Comparison of ENCODE assay signal across 20 cellular contexts in genomic region chr9:34338664-34339063, GRCh38. TPM values are rescaled to one million over a fixed set of nuclear protein-coding genes. Genes with fewer than 3 reads are reported as not detected.
DNase-seq lines count a peak whose midpoint lies in the region; ATAC-seq lines count a peak whose summit lies in the region.
"Had no signal": no experiment of that assay in that cellular context is flagged by ENCODE, and none has a peak within 500 bp of the region (broad histone marks: within the 10 kb centered on the region; RNA-seq: fewer than 3 reads in every experiment).

No MANE protein-coding gene starts in this region.

- no peaks in the 10 kb centered on the region for H3K27me3 Mint-ChIP-seq in CD8-positive, alpha-beta memory T cell
- H3K27me3 Mint-ChIP-seq: B cell; CD4-positive, alpha-beta memory T cell had no signal

- no peaks in the 10 kb centered on the region for H4K20me1 ChIP-seq in Karpas-422 (ENCODE audit: insufficient read depth, low read depth, low read length)

- no peak overlapping the region for H3K27ac Mint-ChIP-seq in stimulated activated effector memory CD8-positive, alpha-beta T cell treated with anti-CD3 and anti-CD28 coated beads, Interleukin-12 subunit alpha, Interleukin-12 subunit beta, amount 100 ng/mL, for 72 hours
- no peak overlapping the region for H3K27ac Mint-ChIP-seq in CD8-positive, alpha-beta memory T cell
- H3K27ac Mint-ChIP-seq: B cell had no signal

- peaks cover 75% of the 10 kb centered on the region for H3K36me3 Mint-ChIP-seq in stimulated activated effector memory CD8-positive, alpha-beta T cell treated with anti-CD3 and anti-CD28 coated beads, Interleukin-12 subunit alpha, Interleukin-12 subunit beta, amount 100 ng/mL, for 72 hours
- H3K36me3 Mint-ChIP-seq in CD8-positive, alpha-beta memory T cell = peaks cover 0 to 65% (median 7%) of the 10 kb centered on the region in 3 donors

- CTCF ChIA-PET in CD8-positive, alpha-beta memory T cell (lab: Charles Lee) = no interaction called here

- no peak for ATAC-seq in stimulated activated effector memory CD8-positive, alpha-beta T cell treated with anti-CD3 and anti-CD28 coated beads, Interleukin-12 subunit alpha, Interleukin-12 subunit beta, amount 100 ng/mL, for 72 hours

- H3K4me2 ChIP-seq in Karpas-422 (ENCODE audit: low read depth, low read length, poor library complexity, severe bottlenecking) = no peak overlapping the region

- POLR2A ChIA-PET in CD8-positive, alpha-beta memory T cell (lab: Charles Lee) = interaction anchor here (0.6 kb wide), 1 partner anchor 157 kb away, joined by 3 read pairs; no protein-coding TSS in a partner anchor

- H2AFZ ChIP-seq in Karpas-422 (ENCODE audit: low read length) = no peak overlapping the region

- H3K36me3 ChIP-seq in Karpas-422 (ENCODE audit: insufficient read depth, low read length) = no peaks in the 10 kb centered on the region
- peaks cover 24% of the 10 kb centered on the region for H3K36me3 ChIP-seq in CD8-positive, alpha-beta memory T cell (ENCODE audit: insufficient read depth, low read length)
- H3K36me3 ChIP-seq in effector memory CD4-positive, alpha-beta T cell (ENCODE audit: control insufficient read depth, insufficient read depth, low read length) = peaks cover 40% of the 10 kb centered on the region

- peaks cover 6% of the 10 kb centered on the region; the same call in 1 of the 2 replicates for H3K79me2 ChIP-seq in Karpas-422 (ENCODE audit: low read length)

- no peaks in the 10 kb centered on the region for H3K9me3 Mint-ChIP-seq in stimulated activated effector memory CD8-positive, alpha-beta T cell treated with anti-CD3 and anti-CD28 coated beads, Interleukin-12 subunit alpha, Interleukin-12 subunit beta, amount 100 ng/mL, for 72 hours
- H3K9me3 Mint-ChIP-seq in CD8-positive, alpha-beta memory T cell = no peaks in the 10 kb centered on the region
- H3K9me3 Mint-ChIP-seq: CD4-positive, alpha-beta memory T cell had no signal

- no peaks in the 10 kb centered on the region for H3K27me3 ChIP-seq in Karpas-422 (ENCODE audit: low read length)
- no peaks in the 10 kb centered on the region for H3K27me3 ChIP-seq in CD8-positive, alpha-beta memory T cell (ENCODE audit: insufficient read depth, low read length, poor library complexity, severe bottlenecking)
- H3K27me3 ChIP-seq in effector memory CD4-positive, alpha-beta T cell (replicated peaks; ENCODE audit: control insufficient read depth, insufficient read depth, low read length, poor library complexity, severe bottlenecking) = no peaks in the 10 kb centered on the region
- H3K27me3 ChIP-seq: Peyer's patch had no signal

- no peak overlapping the region for H3K9ac ChIP-seq in Karpas-422 (ENCODE audit: low read length)

- no peak overlapping the region for H3K4me3 Mint-ChIP-seq in stimulated activated effector memory CD8-positive, alpha-beta T cell treated with anti-CD3 and anti-CD28 coated beads, Interleukin-12 subunit alpha, Interleukin-12 subunit beta, amount 100 ng/mL, for 72 hours
- no peak overlapping the region for H3K4me3 Mint-ChIP-seq in CD8-positive, alpha-beta memory T cell
- H3K4me3 Mint-ChIP-seq: B cell; CD4-positive, alpha-beta memory T cell had no signal

- H3K4me1 Mint-ChIP-seq in stimulated activated effector memory CD8-positive, alpha-beta T cell treated with anti-CD3 and anti-CD28 coated beads, Interleukin-12 subunit alpha, Interleukin-12 subunit beta, amount 100 ng/mL, for 72 hours = no peaks in the 10 kb centered on the region
- H3K4me1 Mint-ChIP-seq in CD8-positive, alpha-beta memory T cell = peaks cover 0 to 11% (median 0%) of the 10 kb centered on the region in 3 donors
- H3K4me1 Mint-ChIP-seq: B cell had no signal

- no peaks in the 10 kb centered on the region for H3K9me3 ChIP-seq in Karpas-422 (ENCODE audit: low read length)
- no peaks in the 10 kb centered on the region for H3K9me3 ChIP-seq in CD8-positive, alpha-beta memory T cell (ENCODE audit: low read length)
- no peaks in the 10 kb centered on the region for H3K9me3 ChIP-seq in effector memory CD4-positive, alpha-beta T cell (ENCODE audit: control insufficient read depth, low read length)
- H3K9me3 ChIP-seq: Peyer's patch had no signal

- no peaks in the 10 kb centered on the region for H3K9me2 ChIP-seq in Karpas-422 (replicated peaks; ENCODE audit: insufficient read depth, low read length)

- DNase-seq in Karpas-422 (peak; percentile 30), caudate nucleus (lab: John Stamatoyannopoulos, UW) (peak in 34 of 61 donors; percentile 11 to 83 (median 39)), inferior parietal cortex (ENCODE audit: extremely low spot score) (peak; percentile 43), putamen (ENCODE audit: low spot score) (peak; percentile 77), EL (no peak)
- DNase-seq in stimulated activated effector memory CD8-positive, alpha-beta T cell treated with anti-CD3 and anti-CD28 coated beads, Interleukin-12 subunit alpha, Interleukin-12 subunit beta, amount 100 ng/mL, for 72 hours (ENCODE audit: low spot score in 2 of 2) = no peak
- no peak for DNase-seq in CD8-positive, alpha-beta memory T cell
- DNase-seq in effector memory CD4-positive, alpha-beta T cell = no peak
- DNase-seq: ACHN; CD4-positive, alpha-beta memory T cell; DMS79 treated with DMSO at 0.1 percent for 48 hours; GF-D8; GOT3; Kasumi-1; NCI-H1417; NCI-H2029 treated with DMSO at 0.1 percent for 48 hours; NCI-H510A treated with DMSO at 0.1 percent for 48 hours; Peyer's patch; SHP77 treated with DMSO at 0.1 percent for 48 hours had no signal

- no peak overlapping the region for H3K27ac ChIP-seq in Karpas-422 (ENCODE audit: low read length)
- peak overlapping the region; percentile 74 for H3K27ac ChIP-seq in caudate nucleus (ENCODE audit: low read depth, low read length)
- no peak overlapping the region for H3K27ac ChIP-seq in CD8-positive, alpha-beta memory T cell (ENCODE audit: low read depth, low read length)
- no peak overlapping the region for H3K27ac ChIP-seq in effector memory CD4-positive, alpha-beta T cell (ENCODE audit: insufficient read depth, low read length, poor library complexity, severe bottlenecking)
- H3K27ac ChIP-seq: Peyer's patch had no signal

- peaks cover 3% of the 10 kb centered on the region; the same call in 1 of the 2 replicates for H3K4me1 ChIP-seq in Karpas-422 (ENCODE audit: low read length)
- H3K4me1 ChIP-seq in CD8-positive, alpha-beta memory T cell (ENCODE audit: insufficient read depth, low read length) = no peaks in the 10 kb centered on the region
- H3K4me1 ChIP-seq in effector memory CD4-positive, alpha-beta T cell (ENCODE audit: control insufficient read depth, insufficient read depth, low read length, poor library complexity, severe bottlenecking) = no peaks in the 10 kb centered on the region

- H3K4me3 ChIP-seq in Karpas-422 (ENCODE audit: low read length) = no peak overlapping the region
- no peak overlapping the region for H3K4me3 ChIP-seq in CD8-positive, alpha-beta memory T cell (ENCODE audit: low read length)
- H3K4me3 ChIP-seq in effector memory CD4-positive, alpha-beta T cell (ENCODE audit: insufficient read depth, low read depth, low read length, poor library complexity, severe bottlenecking) = no peak overlapping the region
- H3K4me3 ChIP-seq: Peyer's patch had no signal

RNA-seq across cellular contexts. Expression of gene NUDT2, which starts 9.3 kb away (rescaled TPM):
- 10.4 and 14.2 TPM in 2 replicates for total RNA-seq in Karpas-422 (2014; rRNA removed; shearing (Covaris generic); ENCODE audit: low replicate concordance)
- 10 to 100 TPM; 27.9 to 30.4 TPM for total RNA-seq in CD8-positive, alpha-beta memory T cell
- 24.6 TPM for polyA plus RNA-seq in CD8-positive, alpha-beta memory T cell

RNA-seq across cellular contexts. Expression of gene KIF24, which starts 9.6 kb away (rescaled TPM):
- 6.5 and 7.0 TPM in 2 replicates for total RNA-seq in Karpas-422 (2014; rRNA removed; shearing (Covaris generic); ENCODE audit: low replicate concordance)
- 1 to 10 TPM; 6.0 to 6.7 TPM for total RNA-seq in CD8-positive, alpha-beta memory T cell
- polyA plus RNA-seq in CD8-positive, alpha-beta memory T cell = not detected
- polyA plus RNA-seq: CD4-positive, alpha-beta memory T cell had no signal

RNA-seq across cellular contexts. Expression of gene MYORG, which starts 38.0 kb away (rescaled TPM):
- 0.45 and 1.7 TPM in 2 replicates for total RNA-seq in Karpas-422 (2014; rRNA removed; shearing (Covaris generic); ENCODE audit: low replicate concordance)
- 1 to 10 TPM; 2.3 to 2.4 TPM for total RNA-seq in CD8-positive, alpha-beta memory T cell
- 0.67 TPM for polyA plus RNA-seq in CD8-positive, alpha-beta memory T cell

Comparison
In these comparisons a context has a peak if more than half of its experiments do, and no peak if none do; other contexts are left out.
1. DNase-seq: peak in Karpas-422 (single experiment), caudate nucleus (34 of 61), inferior parietal cortex (single experiment) and putamen (single experiment); none in stimulated activated effector memory CD8-positive, alpha-beta T cell treated with anti-CD3 and anti-CD28 coated beads, Interleukin-12 subunit alpha, Interleukin-12 subunit beta, amount 100 ng/mL, for 72 hours (0 of 2), EL (single experiment), CD8-positive, alpha-beta memory T cell (0 of 5) and effector memory CD4-positive, alpha-beta T cell (0 of 3).